In genomic region chr10:8379906-8380832, GRCh38 we compare ENCODE assay signal across 29 cellular contexts.
DNase-seq lines count a peak whose midpoint lies in the region; ATAC-seq, FAIRE-seq and TF ChIP-seq lines count a peak whose summit lies in the region.
"Had no signal": no experiment of that assay in that cellular context is flagged by ENCODE, and none has a peak within 500 bp of the region (broad histone marks: within the 10 kb centered on the region; RNA-seq: fewer than 3 reads in every experiment).

No MANE protein-coding gene starts in this region.

- H3K36me3 Mint-ChIP-seq in activated CD4-positive, alpha-beta T cell treated with anti-CD3 and anti-CD28 coated beads, Interleukin-2, amount 10 ng/mL, durations not matched to agents 24 days and 14 days (ENCODE audit: low read depth) = no peaks in the 10 kb centered on the region
- H3K36me3 Mint-ChIP-seq: activated CD4-positive, alpha-beta memory T cell treated with anti-CD3 and anti-CD28 coated beads for 36 hours; activated naive CD8-positive, alpha-beta T cell; mesothelial cell of epicardium; stimulated activated effector memory CD8-positive, alpha-beta T cell treated with anti-CD3 and anti-CD28 coated beads, Interleukin-12 subunit alpha, Interleukin-12 subunit beta, amount 100 ng/mL, for 72 hours had no signal

- H3K36me3 ChIP-seq in liver (ENCODE audit: control insufficient read depth in 4 of 4, insufficient read depth in 3 of 4, low read depth in 1 of 4, low read length in 3 of 4) (no peaks in the 10 kb centered on the region), suprapubic skin (no peaks in the 10 kb centered on the region), transverse colon (no peaks in the 10 kb centered on the region)
- H3K36me3 ChIP-seq: spleen, uterus had no signal

- CTCF ChIA-PET in A549 (lab: Yijun Ruan, JAX) = interaction anchor here (1.4 kb wide), 1 partner anchor 462 kb away, joined by 4 read pairs; no protein-coding TSS in a partner anchor

- no peak overlapping the region for H3K9ac ChIP-seq in liver (ENCODE audit: low read depth in 1 of 2, low read length in 2 of 2)

- H3K4me1 ChIP-seq in A549 (peaks cover 23% of the 10 kb centered on the region; the same call in 2 of the 3 replicates), liver (ENCODE audit: control insufficient read depth in 4 of 4, insufficient read depth in 4 of 4, low read length in 3 of 4) (no peaks in the 10 kb centered on the region), suprapubic skin (peaks cover 6% of the 10 kb centered on the region), transverse colon (no peaks in the 10 kb centered on the region)
- H3K4me1 ChIP-seq: uterus had no signal

- H3K27ac Mint-ChIP-seq in activated CD4-positive, alpha-beta T cell treated with anti-CD3 and anti-CD28 coated beads, Interleukin-2, amount 10 ng/mL, durations not matched to agents 24 days and 14 days = no peak overlapping the region
- H3K27ac Mint-ChIP-seq: activated B cell treated with CpG ODN at 0.5 μM for 24 hours; activated CD4-positive, alpha-beta memory T cell treated with anti-CD3 and anti-CD28 coated beads for 36 hours; activated naive CD8-positive, alpha-beta T cell; mesothelial cell of epicardium; stimulated activated effector memory CD8-positive, alpha-beta T cell treated with anti-CD3 and anti-CD28 coated beads, Interleukin-12 subunit alpha, Interleukin-12 subunit beta, amount 100 ng/mL, for 72 hours had no signal

- intact Hi-C loops in transverse colon (cut with DNase I; ENCODE audit: low total_unique reads) = no loop called here
- intact Hi-C loops in activated CD4-positive, alpha-beta T cell treated with anti-CD3 and anti-CD28 coated beads, Interleukin-2, amount 10 ng/mL, durations not matched to agents 24 days and 14 days (cut with micrococcal nuclease) = no loop called here

- ATAC-seq in A549 = peak in 1 of 2 experiments; percentile 72; a peak in 3 of 6 replicates
- ATAC-seq: naive thymus-derived CD4-positive, alpha-beta T cell; SK-N-SH treated with all-trans-retinoic acid at 6 μM for 48 hours; stimulated activated effector memory CD8-positive, alpha-beta T cell treated with anti-CD3 and anti-CD28 coated beads, Interleukin-12 subunit alpha, Interleukin-12 subunit beta, amount 100 ng/mL, for 72 hours had no signal

- peaks cover 19% of the 10 kb centered on the region for H3K9me3 Mint-ChIP-seq in activated CD4-positive, alpha-beta T cell treated with anti-CD3 and anti-CD28 coated beads, Interleukin-2, amount 10 ng/mL, durations not matched to agents 24 days and 14 days
- H3K9me3 Mint-ChIP-seq: activated B cell treated with CpG ODN at 0.5 μM for 24 hours; activated CD4-positive, alpha-beta memory T cell treated with anti-CD3 and anti-CD28 coated beads for 36 hours; stimulated activated effector memory CD8-positive, alpha-beta T cell treated with anti-CD3 and anti-CD28 coated beads, Interleukin-12 subunit alpha, Interleukin-12 subunit beta, amount 100 ng/mL, for 72 hours had no signal

- H3K9me3 ChIP-seq in A549 (no peaks in the 10 kb centered on the region), liver (ENCODE audit: control insufficient read depth in 4 of 4, low read length in 3 of 4) (no peaks in the 10 kb centered on the region), suprapubic skin (no peaks in the 10 kb centered on the region), transverse colon (no peaks in the 10 kb centered on the region)
- H3K9me3 ChIP-seq: spleen, uterus had no signal

- peak overlapping the region; percentile 31; the same call in 2 of the 3 replicates for H3K4me2 ChIP-seq in A549

- TF ChIP-seq POLR2A in A549 (IDR thresholded peaks at IDR 0.05; ENCODE audit: low read length) = no peak
- TF ChIP-seq POLR2A in suprapubic skin (IDR thresholded peaks at IDR 0.05) = no peak
- TF ChIP-seq POLR2A in transverse colon (IDR thresholded peaks at IDR 0.05) = no peak

- no peak for TF ChIP-seq EP300 in A549 (IDR thresholded peaks at IDR 0.05)
- no peak for TF ChIP-seq EP300 in suprapubic skin (IDR thresholded peaks at IDR 0.05)
- no peak for TF ChIP-seq EP300 in transverse colon (IDR thresholded peaks at IDR 0.05; ENCODE audit: low read depth)

- H3K4me1 Mint-ChIP-seq in activated CD4-positive, alpha-beta T cell treated with anti-CD3 and anti-CD28 coated beads, Interleukin-2, amount 10 ng/mL, durations not matched to agents 24 days and 14 days = peaks cover 8% of the 10 kb centered on the region
- H3K4me1 Mint-ChIP-seq: activated B cell treated with CpG ODN at 0.5 μM for 24 hours had no signal

- H3K4me3 ChIP-seq in A549 (no peak overlapping the region), liver (ENCODE audit: low read depth in 1 of 3, low read length in 3 of 3) (no peak overlapping the region), suprapubic skin (no peak overlapping the region), transverse colon (no peak overlapping the region)
- H3K4me3 ChIP-seq: dorsolateral prefrontal cortex, spleen, uterus had no signal

- H3K27ac ChIP-seq in A549 (peak overlapping the region; percentile 40 to 62; a peak in 4 of 6 replicates), VCaP (peak overlapping the region; percentile 58), liver (ENCODE audit: low read depth in 1 of 2, low read length in 2 of 2) (no peak overlapping the region), suprapubic skin (no peak overlapping the region), transverse colon (no peak overlapping the region)
- H3K27ac ChIP-seq: dorsolateral prefrontal cortex, spleen, uterus had no signal

- no peak for TF ChIP-seq CTCF in A549 (IDR thresholded peaks at IDR 0.05)
- TF ChIP-seq CTCF in VCaP (conservative IDR thresholded peaks at IDR 0.05) = no peak
- no peak for TF ChIP-seq CTCF in liver (IDR thresholded peaks at IDR 0.05; ENCODE audit: low read depth, low read length, missing input control)
- no peak for TF ChIP-seq CTCF in suprapubic skin (IDR thresholded peaks at IDR 0.05)
- TF ChIP-seq CTCF in transverse colon (IDR thresholded peaks at IDR 0.05) = no peak

- H3K27me3 ChIP-seq in liver (ENCODE audit: control insufficient read depth in 4 of 4, insufficient read depth in 4 of 4, low read length in 3 of 4) = peaks cover 0 to 3% (median 0%) of the 10 kb centered on the region in 4 donors
- H3K27me3 ChIP-seq in suprapubic skin = no peaks in the 10 kb centered on the region
- no peaks in the 10 kb centered on the region for H3K27me3 ChIP-seq in transverse colon
- H3K27me3 ChIP-seq: spleen, uterus had no signal

- DNase-seq in A549 (ENCODE audit: low read depth in 1 of 2, low spot score in 1 of 2) = peak in 1 of 2 experiments; percentile 22
- DNase-seq in ELF-1 (ENCODE audit: low read depth, low spot score) = peak; percentile 58
- no peak for DNase-seq in dermis blood vessel endothelial cell
- no peak for DNase-seq in suprapubic skin (ENCODE audit: low spot score in 2 of 2)
- no peak for DNase-seq in transverse colon
- no peak for DNase-seq in activated CD4-positive, alpha-beta T cell treated with anti-CD3 and anti-CD28 coated beads, Interleukin-2, amount 10 ng/mL, durations not matched to agents 24 days and 14 days
- DNase-seq: activated B cell treated with CpG ODN at 0.5 μM for 24 hours; activated CD4-positive, alpha-beta memory T cell treated with anti-CD3 and anti-CD28 coated beads for 36 hours; aorta; caudate nucleus; dorsolateral prefrontal cortex; GF-D8; glutamatergic neuron; naive thymus-derived CD4-positive, alpha-beta T cell; NCI-H146; NCI-H69; occipital lobe; retina; spleen; stimulated activated CD4-positive, alpha-beta T cell treated with anti-CD3 and anti-CD28 coated beads, Interleukin-2, amount 100 ng/mL, for 48 hours; substantia nigra; T-helper 9 cell; uterus had no signal

- peaks cover 8% of the 10 kb centered on the region for H3K27me3 Mint-ChIP-seq in activated CD4-positive, alpha-beta T cell treated with anti-CD3 and anti-CD28 coated beads, Interleukin-2, amount 10 ng/mL, durations not matched to agents 24 days and 14 days
- H3K27me3 Mint-ChIP-seq: activated B cell treated with CpG ODN at 0.5 μM for 24 hours; activated CD4-positive, alpha-beta memory T cell treated with anti-CD3 and anti-CD28 coated beads for 36 hours; activated naive CD8-positive, alpha-beta T cell had no signal

- FAIRE-seq in A549 (lab: Jason Lieb, UNC) = no peak

- no peak overlapping the region for H3K4me3 Mint-ChIP-seq in activated CD4-positive, alpha-beta T cell treated with anti-CD3 and anti-CD28 coated beads, Interleukin-2, amount 10 ng/mL, durations not matched to agents 24 days and 14 days
- H3K4me3 Mint-ChIP-seq: activated B cell treated with CpG ODN at 0.5 μM for 24 hours; activated CD4-positive, alpha-beta memory T cell treated with anti-CD3 and anti-CD28 coated beads for 36 hours; activated naive CD8-positive, alpha-beta T cell; mesothelial cell of epicardium; naive thymus-derived CD4-positive, alpha-beta T cell; stimulated activated effector memory CD8-positive, alpha-beta T cell treated with anti-CD3 and anti-CD28 coated beads, Interleukin-12 subunit alpha, Interleukin-12 subunit beta, amount 100 ng/mL, for 72 hours had no signal

- in situ Hi-C loops in transverse colon (cut with MboI; ENCODE audit: low pct_ligation_motif_present in 1 of 4, low pct_unique_long_range_greater_than_20kb in 1 of 4, low sequenced_read_pairs in 3 of 4) = no loop called here

- POLR2A ChIA-PET in A549 (lab: Yijun Ruan, JAX) = no interaction called here

- TF ChIP-seq RAD21 in A549 (conservative IDR thresholded peaks at IDR 0.05 in 1 of 2, IDR thresholded peaks at IDR 0.05 in 1 of 2) (no peak), liver (IDR thresholded peaks at IDR 0.05) (no peak)

- WGBS in A549 (ENCODE audit: missing lambda C conversion rate) = 44% methylated on average over 9 of the region's 9 CpGs
- 28% methylated on average over 9 of the region's 9 CpGs for WGBS in liver
- 69% methylated on average over 9 of the region's 9 CpGs for WGBS in suprapubic skin
- WGBS in transverse colon (ENCODE audit: low coverage in 1 of 2), 2 donors = 39% methylated on average over 9 of the region's 9 CpGs; no CpG with 5 or more reads in 1 of the 2 donors

TF ChIP-seq in A549, 52 proteins besides CTCF, POLR2A, EP300 and RAD21 (continues in another document):
- TF ChIP-seq TFCP2L1 (CRISPR knock-in tag; IDR thresholded peaks at IDR 0.05) (no peak), ZC3H11A (IDR thresholded peaks at IDR 0.05) (no peak), KDM5A (IDR thresholded peaks at IDR 0.05) (no peak), CBX8 (IDR thresholded peaks at IDR 0.05) (no peak), KDM1A (IDR thresholded peaks at IDR 0.05; ENCODE audit: low read depth) (peak; percentile 85; the same call in 1 of the 2 replicates), RARB (CRISPR knock-in tag; IDR thresholded peaks at IDR 0.05) (no peak), ZNF302 (CRISPR knock-in tag; IDR thresholded peaks at IDR 0.05) (no peak), HEYL (CRISPR knock-in tag; IDR thresholded peaks at IDR 0.05) (no peak)

TF ChIP-seq in liver, 16 proteins besides CTCF, POLR2A, EP300 and RAD21:
- TF ChIP-seq TAF1 (conservative IDR thresholded peaks at IDR 0.05) = no peak
- TF ChIP-seq NR2F2 (IDR thresholded peaks at IDR 0.05) = peak; percentile 11

Comparison
In these comparisons a context has a peak if more than half of its experiments do, and no peak if none do; other contexts are left out.
1. H3K27ac ChIP-seq: peak in A549 (2 of 2) and VCaP (single experiment); none in liver (0 of 2), suprapubic skin (single experiment) and transverse colon (0 of 4).